In the genomic region with DNA sequence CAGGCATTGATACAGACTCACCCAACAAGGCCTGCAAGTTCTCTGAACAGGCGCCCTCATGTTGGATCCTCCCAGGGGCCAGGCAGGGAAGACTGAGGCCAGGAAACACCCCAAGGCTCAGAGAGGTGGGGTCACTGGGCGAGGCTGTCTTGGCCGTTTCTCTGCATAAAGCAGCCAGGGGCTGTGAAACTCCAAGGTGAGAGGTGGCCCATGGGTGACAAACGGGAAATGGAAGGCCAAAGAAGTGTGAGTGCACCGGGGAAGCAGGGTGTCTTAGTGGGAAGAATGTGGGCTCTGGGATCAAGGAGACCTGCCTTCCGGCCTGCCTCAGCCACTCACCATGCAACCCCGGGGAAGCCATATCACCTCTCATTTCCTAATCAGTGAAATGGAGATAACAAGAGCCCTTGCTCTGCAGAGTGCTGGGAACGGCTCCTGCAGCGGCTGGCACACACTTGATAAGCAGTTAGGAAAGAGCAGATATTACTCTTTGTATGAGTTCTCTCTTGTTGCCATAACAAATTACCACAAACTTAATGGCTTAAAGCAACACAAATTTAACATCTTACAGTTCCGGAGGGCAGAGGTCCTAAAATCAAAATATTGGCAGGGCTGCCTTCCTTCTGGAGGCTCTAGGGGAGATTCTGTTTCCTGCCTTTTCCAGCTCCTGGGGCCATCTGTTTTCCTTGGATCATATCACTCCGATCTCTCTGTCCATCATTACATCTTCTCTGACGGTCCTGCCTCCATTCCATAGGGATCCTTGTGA, we compare ENCODE assay signal across 18 cellular contexts.
DNase-seq lines count a peak whose midpoint lies in the region; ATAC-seq and FAIRE-seq lines count a peak whose summit lies in the region.
"Had no signal": no experiment of that assay in that cellular context is flagged by ENCODE, and none has a peak within 500 bp of the region (broad histone marks: within the 10 kb centered on the region; RNA-seq: fewer than 3 reads in every experiment).

No MANE protein-coding gene starts in this region.

- H3K27me3 ChIP-seq in HUES6 (ENCODE audit: control insufficient read depth, insufficient read depth, low read length): no peaks in the 10 kb centered on the region
- H3K27me3 ChIP-seq in neuronal stem cell (ENCODE audit: control insufficient read depth in 3 of 3, insufficient read depth in 3 of 3, low read depth in 1 of 3, low read length in 3 of 3): no peaks in the 10 kb centered on the region

- H2AK5ac ChIP-seq in neuronal stem cell (ENCODE audit: low read depth, low read length): no peak overlapping the region

- FAIRE-seq in urothelium cell line (lab: Jason Lieb, UNC): no peak
- FAIRE-seq: GM12892 had no signal

- ATAC-seq in HG03045 (IDR thresholded peaks at IDR 0.05; ENCODE audit: unreplicated experiment) (no peak), HG03571 (IDR thresholded peaks at IDR 0.05; ENCODE audit: unreplicated experiment) (no peak)
- ATAC-seq: psoas muscle had no signal

- H2BK15ac ChIP-seq in neuronal stem cell (ENCODE audit: low read length): peak overlapping the region; percentile 20

- H3K18ac ChIP-seq in neuronal stem cell (ENCODE audit: low read length): peak overlapping the region; percentile 12

- no peak overlapping the region for H2BK5ac ChIP-seq in neuronal stem cell (ENCODE audit: low read length)

- H3K9me3 ChIP-seq in HUES6 (ENCODE audit: control insufficient read depth, insufficient read depth, low read depth, low read length) (no peaks in the 10 kb centered on the region), neuronal stem cell (replicated peaks in 1 of 2; ENCODE audit: control insufficient read depth in 2 of 2, insufficient read depth in 1 of 2, low read depth in 1 of 2, low read length in 2 of 2) (no peaks in the 10 kb centered on the region)
- H3K9me3 ChIP-seq: psoas muscle had no signal

- H2AFZ ChIP-seq in neuronal stem cell (ENCODE audit: low read length): no peak overlapping the region

- H3K36me3 ChIP-seq in HUES6 (ENCODE audit: control insufficient read depth, insufficient read depth, low read length) (no peaks in the 10 kb centered on the region), neuronal stem cell (replicated peaks in 1 of 2; ENCODE audit: control insufficient read depth in 2 of 2, insufficient read depth in 2 of 2, low read length in 2 of 2) (no peaks in the 10 kb centered on the region)

- H2BK12ac ChIP-seq in neuronal stem cell (ENCODE audit: low read length): no peak overlapping the region

- H3K4me1 ChIP-seq in HUES6 (ENCODE audit: control insufficient read depth, insufficient read depth, low read length): no peaks in the 10 kb centered on the region; the same call in 1 of the 2 replicates
- H3K4me1 ChIP-seq in neuronal stem cell (ENCODE audit: control insufficient read depth in 2 of 2, insufficient read depth in 1 of 2, low read depth in 1 of 2, low read length in 2 of 2): no peaks in the 10 kb centered on the region

- H3K23ac ChIP-seq in neuronal stem cell (ENCODE audit: low read depth, low read length, poor library complexity): peak overlapping the region; percentile 13

- no peak overlapping the region for H2BK120ac ChIP-seq in neuronal stem cell (ENCODE audit: low read depth, low read length)

- H3K4ac ChIP-seq in neuronal stem cell (ENCODE audit: low read length): no peak overlapping the region

- H4K8ac ChIP-seq in neuronal stem cell (ENCODE audit: low read depth, low read length): no peak overlapping the region

- no peak overlapping the region for H3K14ac ChIP-seq in neuronal stem cell (ENCODE audit: low read length)

- peak overlapping the region; percentile 2 for H3K9ac ChIP-seq in HUES6 (ENCODE audit: low read length)
- H3K9ac ChIP-seq in neuronal stem cell (ENCODE audit: low read depth, low read length, poor library complexity): no peak overlapping the region

- H3K4me3 ChIP-seq in HUES6 (ENCODE audit: low read depth, low read length) (no peak overlapping the region), neuronal stem cell (ENCODE audit: low read length in 2 of 2) (no peak overlapping the region)
- H3K4me3 ChIP-seq: psoas muscle had no signal

- no peak overlapping the region for H3K4me2 ChIP-seq in neuronal stem cell (ENCODE audit: insufficient read depth, low read length, poor library complexity, severe bottlenecking)

- no peak overlapping the region for H4K91ac ChIP-seq in neuronal stem cell (ENCODE audit: low read depth, low read length, poor library complexity)

- no peaks in the 10 kb centered on the region for H3K79me1 ChIP-seq in neuronal stem cell (ENCODE audit: low read depth, low read length)

- H3K27ac ChIP-seq in HUES6 (ENCODE audit: low read depth, low read length) (no peak overlapping the region; the same call in 1 of the 2 replicates), neuronal stem cell (replicated peaks; ENCODE audit: low read length) (no peak overlapping the region)
- H3K27ac ChIP-seq: psoas muscle, RWPE1 had no signal

- DNase-seq in amniotic epithelial cell (ENCODE audit: low read depth) (peak; percentile 98), glomerular endothelial cell (ENCODE audit: extremely low read depth, low read depth, low spot score) (peak; percentile 71), neuronal stem cell (ENCODE audit: low spot score) (no peak), urothelium cell line (ENCODE audit: low spot score) (no peak), mucosa of gallbladder (ENCODE audit: low spot score) (no peak)
- DNase-seq: activated CD8-positive, alpha-beta memory T cell treated with anti-CD3 and anti-CD28 coated beads for 24 hours; activated naive CD4-positive, alpha-beta T cell treated with anti-CD3 and anti-CD28 coated beads for 36 hours; KBM-7; NCI-H146; NCI-H526; psoas muscle; stimulated activated CD4-positive, alpha-beta T cell treated with anti-CD3 and anti-CD28 coated beads, Interleukin-4, amount 100 ng/mL, for 24 hours; stimulated activated naive CD4-positive, alpha-beta T cell had no signal

- no CpG with 5 or more reads among the region's 12 CpGs for WGBS in neuronal stem cell (ENCODE audit: extremely low coverage in 2 of 2, insufficient read length in 2 of 2, insufficient replicate concordance in 1 of 2), 2 donors

Comparison
In these comparisons a context has a peak if more than half of its experiments do, and no peak if none do; other contexts are left out.
1. DNase-seq: peak in amniotic epithelial cell (single experiment) and glomerular endothelial cell (single experiment); none in neuronal stem cell (single experiment), urothelium cell line (single experiment) and mucosa of gallbladder (single experiment).